Comparison of ENCODE assay signal across 25 cellular contexts in the genomic region with DNA sequence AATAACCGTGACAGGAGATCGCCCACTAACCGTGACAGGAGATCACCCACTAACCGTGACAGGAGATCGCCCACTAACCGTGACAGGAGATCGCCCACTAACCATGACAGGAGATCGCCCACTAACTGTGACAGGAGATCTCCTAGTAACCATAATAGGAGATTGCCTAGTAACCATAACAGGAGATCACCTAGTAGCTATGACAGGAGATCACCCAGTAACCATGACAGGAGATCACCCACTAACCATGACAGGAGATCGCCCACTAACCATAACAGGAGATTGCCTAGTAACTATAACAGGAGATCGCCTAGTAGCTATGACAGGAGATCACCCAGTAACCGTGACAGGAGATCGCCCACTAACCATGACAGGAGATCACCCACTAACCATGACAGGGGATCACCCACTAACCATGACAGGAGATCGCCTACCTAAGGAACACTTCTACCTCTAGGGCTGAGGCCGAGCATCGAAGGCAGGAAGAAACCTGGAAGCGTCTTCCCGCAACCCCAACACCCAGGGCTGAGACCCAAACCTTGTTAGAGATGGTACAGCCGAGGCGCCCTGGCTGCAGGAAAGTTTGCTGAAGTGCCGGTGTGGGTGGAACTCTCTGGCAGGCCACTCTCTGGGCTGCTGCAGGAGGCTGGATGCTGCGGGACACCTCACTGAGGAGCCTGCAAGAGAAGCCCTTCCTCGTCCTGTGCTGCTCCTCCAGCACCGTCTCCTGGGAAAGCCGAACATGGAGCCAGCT.
"Had no signal": no experiment of that assay in that cellular context is flagged by ENCODE, and none has a peak within 500 bp of the region (broad histone marks: within the 10 kb centered on the region; RNA-seq: fewer than 3 reads in every experiment).

No MANE protein-coding gene starts in this region.

- H3K9me3 Mint-ChIP-seq: activated B cell treated with CpG ODN at 0.5 μM for 24 hours; activated naive CD4-positive, alpha-beta T cell treated with anti-CD3 and anti-CD28 coated beads for 36 hours; activated naive CD8-positive, alpha-beta T cell treated with anti-CD3 and anti-CD28 coated beads for 36 hours; activated T-cell treated with anti-CD3 and anti-CD28 coated beads, Interleukin-2, amount 50 U/mL, for 72 hours; natural killer cell; neural progenitor cell; stimulated activated effector memory CD8-positive, alpha-beta T cell treated with anti-CD3 and anti-CD28 coated beads, Interleukin-12 subunit alpha, Interleukin-12 subunit beta, amount 100 ng/mL, for 72 hours; stimulated activated naive CD8-positive, alpha-beta T cell treated with anti-CD3 and anti-CD28 coated beads, Interleukin-15, Interleukin-2, amounts not matched to agents 100 ng/mL and 50 ng/mL, for 24 hours; T-helper 1 cell treated with Interleukin-12 subunit alpha and Interleukin-12 subunit beta and Interleukin-4 antibody, amounts not matched to agents 30 μg/mL and 1 μg/mL, for 36 hours; type B pancreatic cell had no signal

- H3K4me3 ChIP-seq: adrenal gland, ascending aorta, lower lobe of right lung, neural progenitor cell, right lobe of liver, skin epidermis, uterus had no signal

- ATAC-seq: activated CD8-positive, alpha-beta memory T cell treated with anti-CD3 and anti-CD28 coated beads, Interleukin-2, amount 10 ng/mL, durations not matched to agents 7 days and 5 days; activated CD8-positive, alpha-beta T cell treated with anti-CD3 and anti-CD28 coated beads, Interleukin-2, amount 10 ng/mL, durations not matched to agents 7 days and 5 days; activated T-cell treated with anti-CD3 and anti-CD28 coated beads, Interleukin-2, amount 50 U/mL, for 72 hours; esophagus mucosa; lower lobe of right lung; natural killer cell; right lobe of liver; stimulated activated effector memory CD8-positive, alpha-beta T cell treated with anti-CD3 and anti-CD28 coated beads, Interleukin-12 subunit alpha, Interleukin-12 subunit beta, amount 100 ng/mL, for 72 hours had no signal

- H3K27ac Mint-ChIP-seq: activated B cell treated with CpG ODN at 0.5 μM for 24 hours; activated CD8-positive, alpha-beta memory T cell treated with anti-CD3 and anti-CD28 coated beads, Interleukin-2, amount 10 ng/mL, durations not matched to agents 7 days and 5 days; activated CD8-positive, alpha-beta T cell treated with anti-CD3 and anti-CD28 coated beads, Interleukin-2, amount 10 ng/mL, durations not matched to agents 7 days and 5 days; activated naive CD4-positive, alpha-beta T cell treated with anti-CD3 and anti-CD28 coated beads for 36 hours; activated naive CD8-positive, alpha-beta T cell treated with anti-CD3 and anti-CD28 coated beads for 36 hours; activated T-cell treated with anti-CD3 and anti-CD28 coated beads, Interleukin-2, amount 50 U/mL, for 72 hours; natural killer cell; neural progenitor cell; stimulated activated effector memory CD8-positive, alpha-beta T cell treated with anti-CD3 and anti-CD28 coated beads, Interleukin-12 subunit alpha, Interleukin-12 subunit beta, amount 100 ng/mL, for 72 hours; stimulated activated naive CD8-positive, alpha-beta T cell treated with anti-CD3 and anti-CD28 coated beads, Interleukin-15, Interleukin-2, amounts not matched to agents 100 ng/mL and 50 ng/mL, for 24 hours; T-helper 1 cell treated with Interleukin-12 subunit alpha and Interleukin-12 subunit beta and Interleukin-4 antibody, amounts not matched to agents 30 μg/mL and 1 μg/mL, for 36 hours; type B pancreatic cell had no signal

- H3K36me3 Mint-ChIP-seq: activated CD8-positive, alpha-beta memory T cell treated with anti-CD3 and anti-CD28 coated beads, Interleukin-2, amount 10 ng/mL, durations not matched to agents 7 days and 5 days; activated naive CD8-positive, alpha-beta T cell treated with anti-CD3 and anti-CD28 coated beads for 36 hours; brain; natural killer cell; neural progenitor cell; stimulated activated effector memory CD8-positive, alpha-beta T cell treated with anti-CD3 and anti-CD28 coated beads, Interleukin-12 subunit alpha, Interleukin-12 subunit beta, amount 100 ng/mL, for 72 hours; type B pancreatic cell had no signal

- DNase-seq: activated B cell treated with CpG ODN at 0.5 μM for 24 hours; activated CD8-positive, alpha-beta memory T cell treated with anti-CD3 and anti-CD28 coated beads, Interleukin-2, amount 10 ng/mL, durations not matched to agents 7 days and 5 days; activated CD8-positive, alpha-beta T cell treated with anti-CD3 and anti-CD28 coated beads, Interleukin-2, amount 10 ng/mL, durations not matched to agents 7 days and 5 days; activated naive CD4-positive, alpha-beta T cell treated with anti-CD3 and anti-CD28 coated beads for 36 hours; activated naive CD8-positive, alpha-beta T cell treated with anti-CD3 and anti-CD28 coated beads for 36 hours; activated T-cell treated with anti-CD3 and anti-CD28 coated beads, Interleukin-2, amount 50 U/mL, for 72 hours; foreskin fibroblast; hippocampal formation; lower lobe of right lung; mesenchymal stem cell; natural killer cell; right lobe of liver; stimulated activated CD4-positive, alpha-beta T cell treated with anti-CD3 and anti-CD28 coated beads, Interleukin-4, amount 100 ng/mL, for 24 hours; T-helper 9 cell; uterus had no signal

- H3K9me3 ChIP-seq: adrenal gland, ascending aorta, lower lobe of right lung, right lobe of liver, uterus had no signal

- H3K4me3 Mint-ChIP-seq: activated B cell treated with CpG ODN at 0.5 μM for 24 hours; activated CD8-positive, alpha-beta memory T cell treated with anti-CD3 and anti-CD28 coated beads, Interleukin-2, amount 10 ng/mL, durations not matched to agents 7 days and 5 days; activated CD8-positive, alpha-beta T cell treated with anti-CD3 and anti-CD28 coated beads, Interleukin-2, amount 10 ng/mL, durations not matched to agents 7 days and 5 days; activated naive CD4-positive, alpha-beta T cell treated with anti-CD3 and anti-CD28 coated beads for 36 hours; activated naive CD8-positive, alpha-beta T cell treated with anti-CD3 and anti-CD28 coated beads for 36 hours; activated T-cell treated with anti-CD3 and anti-CD28 coated beads, Interleukin-2, amount 50 U/mL, for 72 hours; natural killer cell; neural progenitor cell; stimulated activated effector memory CD8-positive, alpha-beta T cell treated with anti-CD3 and anti-CD28 coated beads, Interleukin-12 subunit alpha, Interleukin-12 subunit beta, amount 100 ng/mL, for 72 hours; stimulated activated naive CD8-positive, alpha-beta T cell treated with anti-CD3 and anti-CD28 coated beads, Interleukin-15, Interleukin-2, amounts not matched to agents 100 ng/mL and 50 ng/mL, for 24 hours; T-helper 1 cell treated with Interleukin-12 subunit alpha and Interleukin-12 subunit beta and Interleukin-4 antibody, amounts not matched to agents 30 μg/mL and 1 μg/mL, for 36 hours; type B pancreatic cell had no signal

- H3K27ac ChIP-seq: adrenal gland, ascending aorta, lower lobe of right lung, neural progenitor cell, right lobe of liver, skin epidermis, uterus had no signal

- H3K9ac ChIP-seq: neural progenitor cell had no signal

- H3K4me1 ChIP-seq: adrenal gland, ascending aorta, lower lobe of right lung, right lobe of liver, uterus had no signal

- H3K27me3 ChIP-seq: adrenal gland, ascending aorta, right lobe of liver, uterus had no signal

- H3K4me1 Mint-ChIP-seq: activated B cell treated with CpG ODN at 0.5 μM for 24 hours; activated CD8-positive, alpha-beta memory T cell treated with anti-CD3 and anti-CD28 coated beads, Interleukin-2, amount 10 ng/mL, durations not matched to agents 7 days and 5 days; activated naive CD8-positive, alpha-beta T cell treated with anti-CD3 and anti-CD28 coated beads for 36 hours; natural killer cell; stimulated activated effector memory CD8-positive, alpha-beta T cell treated with anti-CD3 and anti-CD28 coated beads, Interleukin-12 subunit alpha, Interleukin-12 subunit beta, amount 100 ng/mL, for 72 hours had no signal

- H3K36me3 ChIP-seq: adrenal gland, ascending aorta, lower lobe of right lung, neural progenitor cell, right lobe of liver, uterus had no signal

- H3K4me2 ChIP-seq: neural progenitor cell had no signal
